In the genomic region with DNA sequence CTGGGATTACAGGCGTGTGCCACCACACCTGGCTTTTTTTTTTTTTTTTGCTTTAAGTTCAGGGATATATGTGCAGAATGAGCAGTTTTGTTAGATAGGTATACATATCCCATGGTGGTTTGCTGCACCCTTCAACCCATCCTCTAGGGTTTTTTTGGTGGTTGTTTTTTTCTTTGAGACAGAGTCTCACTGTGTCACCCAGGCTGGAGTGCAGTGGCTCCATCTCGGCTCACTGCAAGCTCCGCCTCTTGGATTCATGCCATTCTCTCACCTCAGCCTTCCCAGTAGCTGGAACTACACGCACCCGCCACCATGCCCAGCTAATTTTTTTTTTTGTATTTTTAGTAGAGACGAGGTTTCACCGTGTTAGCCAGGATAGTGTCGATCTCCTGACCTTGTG, we compare ENCODE assay signal across 8 cellular contexts. TPM values are rescaled to one million over a fixed set of nuclear protein-coding genes. Genes with fewer than 3 reads are reported as not detected.
DNase-seq lines count a peak whose midpoint lies in the region; ATAC-seq, FAIRE-seq and TF ChIP-seq lines count a peak whose summit lies in the region.
"Not testable (repeated sequence)": the region's sequence is repeated elsewhere in the genome, so short reads cannot be mapped to it uniquely, and the experiment has no call there.

No MANE protein-coding gene starts in this region.

- not testable (repeated sequence) for H4K5ac ChIP-seq in H9 (ENCODE audit: insufficient read length, low read depth, low read length)

- H3K79me2 ChIP-seq in H9 (ENCODE audit: insufficient read depth, low read length) (peaks cover 15% of the 10 kb centered on the region; the same call in 1 of the 2 replicates), HepG2 (ENCODE audit: insufficient read depth, low read length) (peaks cover 37% of the 10 kb centered on the region)

- not testable (repeated sequence) for H3K4me1 ChIP-seq in H9 (ENCODE audit: insufficient read depth, low read length); colonic mucosa
- H3K4me1 ChIP-seq in HepG2 (ENCODE audit: insufficient read depth, low read length), result peaks cover 67% of the 10 kb centered on the region

- not testable (repeated sequence) for H3K9me3 ChIP-seq in H9 (ENCODE audit: control insufficient read depth, low read depth, low read length); colonic mucosa; HepG2 (ENCODE audit: low read length)

- H2BK120ac ChIP-seq in H9 (ENCODE audit: low read depth, low read length, poor library complexity, severe bottlenecking), result not testable (repeated sequence)

- H2BK15ac ChIP-seq in H9 (ENCODE audit: low read depth, low read length), result not testable (repeated sequence)

- not testable (repeated sequence) for H3K56ac ChIP-seq in H9 (ENCODE audit: insufficient read length, low read depth, low read length)

- H3K36me3 ChIP-seq in colonic mucosa; HepG2 (replicated peaks in 1 of 2; ENCODE audit: control insufficient read depth in 1 of 2, insufficient read depth in 2 of 2, low read length in 2 of 2): not testable (repeated sequence)

- H3K4ac ChIP-seq in H9 (ENCODE audit: low read depth, low read length), result not testable (repeated sequence)

- H2BK20ac ChIP-seq in H9 (ENCODE audit: low read depth, low read length, poor library complexity, severe bottlenecking), result not testable (repeated sequence)

- intact Hi-C loops in colonic mucosa (cut with DNase I); HepG2 (cut with micrococcal nuclease; ENCODE audit: unreplicated experiment): not testable (repeated sequence)

- not testable (repeated sequence) for H3K9ac ChIP-seq in H9 (ENCODE audit: extremely low read depth, insufficient read length, low read length); colonic mucosa (ENCODE audit: low read depth in 2 of 2, low read length in 2 of 2); HepG2 (ENCODE audit: insufficient read depth, low read depth, low read length)

- not testable (repeated sequence) for H2BK5ac ChIP-seq in H9 (ENCODE audit: insufficient read length, low read length)

- CTCF ChIA-PET in HepG2 (lab: Yijun Ruan, JAX; ENCODE audit: low intra/inter-chr PET ratio, low total read pairs), result not testable (repeated sequence)

- H3K23me2 ChIP-seq in H9 (ENCODE audit: insufficient read length, low read depth, low read length, poor library complexity, severe bottlenecking), result not testable (repeated sequence)

- not testable (repeated sequence) for BruUV-seq in HepG2 (replicated peaks; lab: Mats Ljungman, UMichigan)

- H2AK5ac ChIP-seq in H9 (ENCODE audit: insufficient read length, low read length), result not testable (repeated sequence)

- H3K79me1 ChIP-seq in H9 (ENCODE audit: insufficient read depth, low read depth, low read length, poor library complexity, severe bottlenecking), result not testable (repeated sequence)

- not testable (repeated sequence) for H3K18ac ChIP-seq in H9 (ENCODE audit: insufficient read length, low read depth, low read length)

- not testable (repeated sequence) for H3K4me3 ChIP-seq in colonic mucosa; HepG2 (replicated peaks in 1 of 3; ENCODE audit: insufficient read depth in 1 of 3, low read depth in 2 of 3, low read length in 3 of 3)

- H3K36me3 Mint-ChIP-seq in H9 (ENCODE audit: insufficient read depth in 1 of 3, low read depth in 3 of 3), result peaks cover 19 to 23% (median 23%) of the 10 kb centered on the region in 3 experiments

- peak overlapping the region in 1 of 2 experiments; percentile 62; a peak in 3 of 5 replicates for H3K4me3 Mint-ChIP-seq in H9

- not testable (repeated sequence) for H2AFZ ChIP-seq in H9 (ENCODE audit: low read length); HepG2 (ENCODE audit: low read length)

- not testable (repeated sequence) for TF ChIP-seq RAD21 in HepG2 (CRISPR knock-in tag; IDR thresholded peaks at IDR 0.05)

- H3K4me2 ChIP-seq in H9 (ENCODE audit: insufficient read depth, insufficient read length, low read length), result not testable (repeated sequence)
- H3K4me2 ChIP-seq in HepG2 (ENCODE audit: low read depth, low read length), result peak overlapping the region; percentile 50; the same call in 1 of the 2 replicates

- not testable (repeated sequence) for H3T11ph ChIP-seq in H9 (ENCODE audit: low read length)

- not testable (repeated sequence) for H3K9me3 Mint-ChIP-seq in H9

- POLR2A ChIA-PET in HepG2 (lab: Yijun Ruan, JAX), result interaction anchor here (0.7 to 4.1 kb wide), 5 partner anchors 14 to 42 kb away, joined by 3 to 144 read pairs (median 82); a partner anchor contains a TSS

- H4K20me1 ChIP-seq in H9 (ENCODE audit: control insufficient read depth, insufficient read depth, insufficient read length); HepG2 (ENCODE audit: insufficient read depth, low read length): not testable (repeated sequence)

- TF ChIP-seq CTCF in H9 (conservative IDR thresholded peaks at IDR 0.05); colonic mucosa (IDR thresholded peaks at IDR 0.05); HepG2 (CRISPR knock-in tag; IDR thresholded peaks at IDR 0.05): not testable (repeated sequence)

- not testable (repeated sequence) for TF ChIP-seq POLR2A in HepG2 (IDR thresholded peaks at IDR 0.05; ENCODE audit: insufficient read depth in 1 of 2, low read depth in 2 of 2, low read length in 2 of 2)

- peak; percentile 56 for DNase-seq in COLO668 (lab: John Stamatoyannopoulos, UW; ENCODE audit: unreplicated experiment)
- peak; percentile 31 for DNase-seq in H9
- DNase-seq in NCI-H2029 treated with DMSO at 0.1 percent for 48 hours (lab: John Stamatoyannopoulos, UW), result peak; percentile 64
- peak; percentile 51 for DNase-seq in NCI-H774 (lab: John Stamatoyannopoulos, UW)
- DNase-seq in colonic mucosa, result peak; percentile 79
- DNase-seq in HepG2 (ENCODE audit: low spot score), result peak; percentile 73
- peak; percentile 29 for DNase-seq in renal cortical epithelial cell (ENCODE audit: low read depth)

- not testable (repeated sequence) for TF ChIP-seq EP300 in HepG2 (IDR thresholded peaks at IDR 0.05; ENCODE audit: low read depth in 2 of 2, low read length in 2 of 2); HepG2 (CRISPR knock-in tag; IDR thresholded peaks at IDR 0.05; ENCODE audit: borderline replicate concordance)

- not testable (repeated sequence) for H3K27me3 ChIP-seq in H9 (ENCODE audit: insufficient read depth, low read length); colonic mucosa; HepG2 (ENCODE audit: control insufficient read depth in 1 of 2, insufficient read depth in 2 of 2, low read length in 2 of 2)

- FAIRE-seq in HepG2 (lab: Jason Lieb, UNC), result not testable (repeated sequence)

- not testable (repeated sequence) for H3K27me3 Mint-ChIP-seq in H9 (ENCODE audit: low read depth)

- H4K91ac ChIP-seq in H9 (ENCODE audit: insufficient read length, low read depth, low read length), result not testable (repeated sequence)

- H3K23ac ChIP-seq in H9 (ENCODE audit: insufficient read length, low read depth, low read length), result not testable (repeated sequence)

- in situ Hi-C loops in HepG2 (cut with HindIII; ENCODE audit: extremely low pct_ligation_motif_present, low pct_unique_long_range_greater_than_20kb), result not testable (repeated sequence)

- not testable (repeated sequence) for H4K8ac ChIP-seq in H9 (replicated peaks; ENCODE audit: insufficient read length, low read depth, low read length)

- peak overlapping the region; percentile 25 to 68 (median 65); a peak in 3 of 7 replicates for H3K27ac Mint-ChIP-seq in H9

- not testable (repeated sequence) for H3K14ac ChIP-seq in H9 (ENCODE audit: insufficient read depth, low read length)

- ATAC-seq in SK-N-SH treated with all-trans-retinoic acid at 6 μM for 48 hours (peak; percentile 3; the same call in 2 of the 3 replicates), HepG2 (peak; percentile 4; the same call in 2 of the 3 replicates)

- WGBS in H9 (ENCODE audit: extremely low coverage, insufficient read length, low lambda C conversion rate), result no CpG with 5 or more reads among the region's 8 CpGs
- 17% methylated on average over 8 of the region's 8 CpGs for WGBS in HepG2 (ENCODE audit: low lambda C conversion rate)

- not testable (repeated sequence) for H2BK12ac ChIP-seq in H9 (ENCODE audit: insufficient read length, low read depth, low read length)

- not testable (repeated sequence) for H3K27ac ChIP-seq in H9 (ENCODE audit: insufficient read length, low read depth, low read length); colonic mucosa
- H3K27ac ChIP-seq in HepG2 (ENCODE audit: extremely low read length, insufficient read depth, low read length), result peak overlapping the region; percentile 71

- H3K4me1 Mint-ChIP-seq in H9, result peaks cover under 1 to 24% of the 10 kb centered on the region in 2 experiments

RNA-seq across cellular contexts. Expression of a gene that starts 2.5 kb away (rescaled TPM):
- total RNA-seq in H9 (2021), result 51.4 and 52.1 TPM in 2 replicates
- total RNA-seq in colonic mucosa, result 10 to 100 TPM in 1 of 2 donors, 1 to 10 TPM in 1; 7.5 to 23.4 TPM
- total RNA-seq in HepG2 (2016; rRNA removed; fragmentation: Illumina TruSeq; extraction: Trizol), result 124 and 175 TPM in 2 replicates
- 25.3 and 32.9 TPM in 2 replicates for total RNA-seq in HepG2 (2016; cell fraction: cytosol; rRNA removed; fragmentation: Illumina TruSeq; extraction: Trizol; ENCODE audit: low read depth)
- total RNA-seq in HepG2 (2016; cell fraction: insoluble cytoplasmic fraction; rRNA removed; fragmentation: Illumina TruSeq; extraction: Trizol), result 124 and 200 TPM in 2 replicates
- total RNA-seq in HepG2 (2016; cell fraction: membrane; rRNA removed; fragmentation: Illumina TruSeq; extraction: Trizol), result 65.6 and 67.9 TPM in 2 replicates
- total RNA-seq in HepG2 (2016; cell fraction: nucleus; rRNA removed; fragmentation: Illumina TruSeq; extraction: Trizol), result 54.9 and 62.4 TPM in 2 replicates
- polyA plus RNA-seq in HepG2 (2011; rRNA removed), result 85.5 and 85.8 TPM in 2 replicates
- 97.1 and 104 TPM in 2 replicates for polyA plus RNA-seq in HepG2 (2011; cell fraction: cytosol; rRNA removed)
- polyA plus RNA-seq in HepG2 (2011; cell fraction: nucleus; rRNA removed), result 23.5 and 32.4 TPM in 2 replicates
- 63.4 and 77.8 TPM in 2 replicates for polyA plus RNA-seq in HepG2 (2012)
- polyA plus RNA-seq in HepG2 (2016; cell fraction: cytosol; fragmentation: Illumina TruSeq; extraction: Trizol; ENCODE audit: low read depth), result 24.3 and 28.7 TPM in 2 replicates
- polyA plus RNA-seq in HepG2 (2016; cell fraction: insoluble cytoplasmic fraction; fragmentation: Illumina TruSeq; extraction: Trizol; ENCODE audit: low read depth), result 138 and 145 TPM in 2 replicates
- 40.5 and 43.9 TPM in 2 replicates for polyA plus RNA-seq in HepG2 (2016; cell fraction: membrane; fragmentation: Illumina TruSeq; extraction: Trizol; ENCODE audit: low read depth)
- 58.7 and 60.7 TPM in 2 replicates for polyA plus RNA-seq in HepG2 (2016; cell fraction: nucleus; fragmentation: Illumina TruSeq; extraction: Trizol; ENCODE audit: insufficient read depth, low read depth)
- 48.6 and 65.8 TPM in 2 replicates for polyA minus RNA-seq in HepG2 (2011; rRNA and poly(A)+ RNA removed; ENCODE audit: low replicate concordance)
- 59.8 and 64.2 TPM in 2 replicates for polyA minus RNA-seq in HepG2 (2011; cell fraction: cytosol; rRNA and poly(A)+ RNA removed)
- polyA minus RNA-seq in HepG2 (2011; cell fraction: nucleus; rRNA and poly(A)+ RNA removed), result 40.7 and 55.8 TPM in 2 replicates
- total RNA-seq in renal cortical epithelial cell, result 42.7 and 90.6 TPM in 2 replicates

RNA-seq across cellular contexts. Expression of a gene that starts 2.8 kb away (rescaled TPM):
- 303 and 310 TPM in 2 replicates for total RNA-seq in H9 (2021)
- total RNA-seq in colonic mucosa, result 100 to 1,000 TPM in 1 of 2 donors, 10 to 100 TPM in 1; 77.8 to 146 TPM
- total RNA-seq in HepG2 (2016; rRNA removed; fragmentation: Illumina TruSeq; extraction: Trizol), result 292 and 425 TPM in 2 replicates
- total RNA-seq in HepG2 (2016; cell fraction: cytosol; rRNA removed; fragmentation: Illumina TruSeq; extraction: Trizol; ENCODE audit: low read depth), result 46.3 and 52.8 TPM in 2 replicates
- total RNA-seq in HepG2 (2016; cell fraction: insoluble cytoplasmic fraction; rRNA removed; fragmentation: Illumina TruSeq; extraction: Trizol), result 297 and 437 TPM in 2 replicates
- total RNA-seq in HepG2 (2016; cell fraction: membrane; rRNA removed; fragmentation: Illumina TruSeq; extraction: Trizol), result 96.3 and 109 TPM in 2 replicates
- 167 and 182 TPM in 2 replicates for total RNA-seq in HepG2 (2016; cell fraction: nucleus; rRNA removed; fragmentation: Illumina TruSeq; extraction: Trizol)
- 135 and 219 TPM in 2 replicates for polyA plus RNA-seq in HepG2 (2011; rRNA removed)
- polyA plus RNA-seq in HepG2 (2011; cell fraction: cytosol; rRNA removed), result 87.9 and 139 TPM in 2 replicates
- polyA plus RNA-seq in HepG2 (2011; cell fraction: nucleus; rRNA removed), result 80.9 and 81.9 TPM in 2 replicates
- 147 and 167 TPM in 2 replicates for polyA plus RNA-seq in HepG2 (2012)
- polyA plus RNA-seq in HepG2 (2016; cell fraction: cytosol; fragmentation: Illumina TruSeq; extraction: Trizol; ENCODE audit: low read depth), result 29.1 and 31.6 TPM in 2 replicates
- 455 and 526 TPM in 2 replicates for polyA plus RNA-seq in HepG2 (2016; cell fraction: insoluble cytoplasmic fraction; fragmentation: Illumina TruSeq; extraction: Trizol; ENCODE audit: low read depth)
- polyA plus RNA-seq in HepG2 (2016; cell fraction: membrane; fragmentation: Illumina TruSeq; extraction: Trizol; ENCODE audit: low read depth), result 69.4 and 72.1 TPM in 2 replicates
- 371 TPM in 2 replicates for polyA plus RNA-seq in HepG2 (2016; cell fraction: nucleus; fragmentation: Illumina TruSeq; extraction: Trizol; ENCODE audit: insufficient read depth, low read depth)
- 62.3 and 243 TPM in 2 replicates for polyA minus RNA-seq in HepG2 (2011; rRNA and poly(A)+ RNA removed; ENCODE audit: low replicate concordance)
- polyA minus RNA-seq in HepG2 (2011; cell fraction: cytosol; rRNA and poly(A)+ RNA removed), result 72.5 and 82.6 TPM in 2 replicates
- polyA minus RNA-seq in HepG2 (2011; cell fraction: nucleus; rRNA and poly(A)+ RNA removed), result 101 and 127 TPM in 2 replicates
- total RNA-seq in renal cortical epithelial cell, result 184 and 264 TPM in 2 replicates

RNA-seq across cellular contexts. Expression of a gene that starts 15.3 kb away (rescaled TPM):
- total RNA-seq in H9 (2021) (82.5 and 89.2 TPM in 2 replicates), colonic mucosa (100 to 1,000 TPM in 1 of 2 donors, 10 to 100 TPM in 1; 90.7 to 103 TPM), HepG2 (2016; rRNA removed; fragmentation: Illumina TruSeq; extraction: Trizol) (22.4 and 54.4 TPM in 2 replicates), renal cortical epithelial cell (130 and 194 TPM in 2 replicates)
- 12.4 and 13.6 TPM in 2 replicates for total RNA-seq in HepG2 (2016; cell fraction: cytosol; rRNA removed; fragmentation: Illumina TruSeq; extraction: Trizol; ENCODE audit: low read depth)
- 20.6 and 54.0 TPM in 2 replicates for total RNA-seq in HepG2 (2016; cell fraction: insoluble cytoplasmic fraction; rRNA removed; fragmentation: Illumina TruSeq; extraction: Trizol)
- total RNA-seq in HepG2 (2016; cell fraction: membrane; rRNA removed; fragmentation: Illumina TruSeq; extraction: Trizol), result 25.2 and 28.6 TPM in 2 replicates
- total RNA-seq in HepG2 (2016; cell fraction: nucleus; rRNA removed; fragmentation: Illumina TruSeq; extraction: Trizol), result 45.2 and 49.4 TPM in 2 replicates
- 48.0 and 48.9 TPM in 2 replicates for polyA plus RNA-seq in HepG2 (2011; rRNA removed)
- 37.0 and 44.8 TPM in 2 replicates for polyA plus RNA-seq in HepG2 (2011; cell fraction: cytosol; rRNA removed)
- polyA plus RNA-seq in HepG2 (2011; cell fraction: nucleus; rRNA removed), result 132 and 139 TPM in 2 replicates
- polyA plus RNA-seq in HepG2 (2012), result 47.6 and 52.3 TPM in 2 replicates
- polyA plus RNA-seq in HepG2 (2016; cell fraction: cytosol; fragmentation: Illumina TruSeq; extraction: Trizol; ENCODE audit: low read depth), result 10.5 and 10.7 TPM in 2 replicates
- polyA plus RNA-seq in HepG2 (2016; cell fraction: insoluble cytoplasmic fraction; fragmentation: Illumina TruSeq; extraction: Trizol; ENCODE audit: low read depth), result 15.4 and 19.0 TPM in 2 replicates
- 16.9 and 18.1 TPM in 2 replicates for polyA plus RNA-seq in HepG2 (2016; cell fraction: membrane; fragmentation: Illumina TruSeq; extraction: Trizol; ENCODE audit: low read depth)
- polyA plus RNA-seq in HepG2 (2016; cell fraction: nucleus; fragmentation: Illumina TruSeq; extraction: Trizol; ENCODE audit: insufficient read depth, low read depth), result 77.0 and 78.6 TPM in 2 replicates
- polyA minus RNA-seq in HepG2 (2011; rRNA and poly(A)+ RNA removed; ENCODE audit: low replicate concordance), result 55.3 and 78.5 TPM in 2 replicates
- polyA minus RNA-seq in HepG2 (2011; cell fraction: cytosol; rRNA and poly(A)+ RNA removed), result 28.3 and 29.1 TPM in 2 replicates
- 40.4 and 52.2 TPM in 2 replicates for polyA minus RNA-seq in HepG2 (2011; cell fraction: nucleus; rRNA and poly(A)+ RNA removed)

RNA-seq across cellular contexts. Expression of a gene that starts 44.0 kb away (rescaled TPM):
- total RNA-seq in H9 (2021), result 0.42 and 0.64 TPM in 2 replicates
- total RNA-seq in colonic mucosa, result 1 to 10 TPM; 1.1 to 1.7 TPM
- 0.44 TPM in 1 of 2 replicates, not detected in the other for total RNA-seq in HepG2 (2016; rRNA removed; fragmentation: Illumina TruSeq; extraction: Trizol)
- 0.18 TPM in 1 of 2 replicates, not detected in the other for total RNA-seq in HepG2 (2016; cell fraction: cytosol; rRNA removed; fragmentation: Illumina TruSeq; extraction: Trizol; ENCODE audit: low read depth)
- 0.37 and 0.84 TPM in 2 replicates for total RNA-seq in HepG2 (2016; cell fraction: insoluble cytoplasmic fraction; rRNA removed; fragmentation: Illumina TruSeq; extraction: Trizol)
- total RNA-seq in HepG2 (2016; cell fraction: membrane; rRNA removed; fragmentation: Illumina TruSeq; extraction: Trizol), result 0.09 TPM in 1 of 2 replicates, not detected in the other
- total RNA-seq in HepG2 (2016; cell fraction: nucleus; rRNA removed; fragmentation: Illumina TruSeq; extraction: Trizol), result 0.50 and 1.5 TPM in 2 replicates
- 0.71 and 1.1 TPM in 2 replicates for polyA plus RNA-seq in HepG2 (2011; rRNA removed)
- polyA plus RNA-seq in HepG2 (2011; cell fraction: cytosol; rRNA removed), result 0.09 and 0.36 TPM in 2 replicates
- polyA plus RNA-seq in HepG2 (2011; cell fraction: nucleus; rRNA removed), result 2.6 and 2.9 TPM in 2 replicates
- 0.98 and 1.5 TPM in 2 replicates for polyA plus RNA-seq in HepG2 (2012)
- polyA plus RNA-seq in HepG2 (2016; cell fraction: cytosol; fragmentation: Illumina TruSeq; extraction: Trizol; ENCODE audit: low read depth), result 0.05 and 0.24 TPM in 2 replicates
- polyA plus RNA-seq in HepG2 (2016; cell fraction: insoluble cytoplasmic fraction; fragmentation: Illumina TruSeq; extraction: Trizol; ENCODE audit: low read depth), result not detected in 2 replicates
- 0.12 TPM in 1 of 2 replicates, not detected in the other for polyA plus RNA-seq in HepG2 (2016; cell fraction: membrane; fragmentation: Illumina TruSeq; extraction: Trizol; ENCODE audit: low read depth)
- 1.6 and 1.9 TPM in 2 replicates for polyA plus RNA-seq in HepG2 (2016; cell fraction: nucleus; fragmentation: Illumina TruSeq; extraction: Trizol; ENCODE audit: insufficient read depth, low read depth)
- polyA minus RNA-seq in HepG2 (2011; rRNA and poly(A)+ RNA removed; ENCODE audit: low replicate concordance), result 0.09 and 0.10 TPM in 2 replicates
- polyA minus RNA-seq in HepG2 (2011; cell fraction: cytosol; rRNA and poly(A)+ RNA removed), result not detected in 2 replicates
- 0.52 and 1.5 TPM in 2 replicates for polyA minus RNA-seq in HepG2 (2011; cell fraction: nucleus; rRNA and poly(A)+ RNA removed)
- 0.15 TPM in 1 of 2 replicates, not detected in the other for total RNA-seq in renal cortical epithelial cell

RNA-seq across cellular contexts. Expression of a gene that starts 57.5 kb away (rescaled TPM):
- 215 and 218 TPM in 2 replicates for total RNA-seq in H9 (2021)
- 100 to 1,000 TPM; 338 to 580 TPM for total RNA-seq in colonic mucosa
- total RNA-seq in HepG2 (2016; rRNA removed; fragmentation: Illumina TruSeq; extraction: Trizol), result 572 and 599 TPM in 2 replicates
- total RNA-seq in HepG2 (2016; cell fraction: cytosol; rRNA removed; fragmentation: Illumina TruSeq; extraction: Trizol; ENCODE audit: low read depth), result 170 and 177 TPM in 2 replicates
- total RNA-seq in HepG2 (2016; cell fraction: insoluble cytoplasmic fraction; rRNA removed; fragmentation: Illumina TruSeq; extraction: Trizol), result 576 and 629 TPM in 2 replicates
- 222 TPM in 2 replicates for total RNA-seq in HepG2 (2016; cell fraction: membrane; rRNA removed; fragmentation: Illumina TruSeq; extraction: Trizol)
- total RNA-seq in HepG2 (2016; cell fraction: nucleus; rRNA removed; fragmentation: Illumina TruSeq; extraction: Trizol), result 198 and 219 TPM in 2 replicates
- 330 and 333 TPM in 2 replicates for polyA plus RNA-seq in HepG2 (2011; rRNA removed)
- polyA plus RNA-seq in HepG2 (2011; cell fraction: cytosol; rRNA removed), result 318 and 570 TPM in 2 replicates
- polyA plus RNA-seq in HepG2 (2011; cell fraction: nucleus; rRNA removed), result 143 and 151 TPM in 2 replicates
- 315 and 361 TPM in 2 replicates for polyA plus RNA-seq in HepG2 (2012)
- 167 and 168 TPM in 2 replicates for polyA plus RNA-seq in HepG2 (2016; cell fraction: cytosol; fragmentation: Illumina TruSeq; extraction: Trizol; ENCODE audit: low read depth)
- 522 and 567 TPM in 2 replicates for polyA plus RNA-seq in HepG2 (2016; cell fraction: insoluble cytoplasmic fraction; fragmentation: Illumina TruSeq; extraction: Trizol; ENCODE audit: low read depth)
- polyA plus RNA-seq in HepG2 (2016; cell fraction: membrane; fragmentation: Illumina TruSeq; extraction: Trizol; ENCODE audit: low read depth), result 181 and 189 TPM in 2 replicates
- polyA plus RNA-seq in HepG2 (2016; cell fraction: nucleus; fragmentation: Illumina TruSeq; extraction: Trizol; ENCODE audit: insufficient read depth, low read depth), result 254 and 280 TPM in 2 replicates
- polyA minus RNA-seq in HepG2 (2011; rRNA and poly(A)+ RNA removed; ENCODE audit: low replicate concordance), result 124 and 252 TPM in 2 replicates
- 128 and 156 TPM in 2 replicates for polyA minus RNA-seq in HepG2 (2011; cell fraction: cytosol; rRNA and poly(A)+ RNA removed)
- polyA minus RNA-seq in HepG2 (2011; cell fraction: nucleus; rRNA and poly(A)+ RNA removed), result 40.2 and 48.9 TPM in 2 replicates
- total RNA-seq in renal cortical epithelial cell, result 215 and 649 TPM in 2 replicates

Comparison
In these comparisons a context has a peak if more than half of its experiments do, and no peak if none do; other contexts are left out.
1. DNase-seq: peak in every context shown above with its lines; median percentile 79 in colonic mucosa; 73 in HepG2; 64 in NCI-H2029 treated with DMSO at 0.1 percent for 48 hours; 56 in COLO668; 51 in NCI-H774; 31 in H9; 29 in renal cortical epithelial cell.